ENCODE assay signal across 1 cellular context in genomic region chr6:117485433-117485832, GRCh38.
TF ChIP-seq lines count a peak whose summit lies in the region.

No MANE protein-coding gene starts in this region.

TF ChIP-seq in endothelial cell of umbilical vein, 7 proteins besides CTCF, POLR2A, EP300 and RAD21:
- no peak for TF ChIP-seq FOS (IDR thresholded peaks at IDR 0.05; ENCODE audit: borderline replicate concordance, insufficient read depth, low read length)
- TF ChIP-seq MYC (IDR thresholded peaks at IDR 0.05; ENCODE audit: low read depth, low read length) = no peak
- no peak for TF ChIP-seq EZH2 (IDR thresholded peaks at IDR 0.05; ENCODE audit: borderline replicate concordance, low read depth, low read length, severe bottlenecking)
